17 cellular contexts compared by ENCODE assay signal in the genomic region with DNA sequence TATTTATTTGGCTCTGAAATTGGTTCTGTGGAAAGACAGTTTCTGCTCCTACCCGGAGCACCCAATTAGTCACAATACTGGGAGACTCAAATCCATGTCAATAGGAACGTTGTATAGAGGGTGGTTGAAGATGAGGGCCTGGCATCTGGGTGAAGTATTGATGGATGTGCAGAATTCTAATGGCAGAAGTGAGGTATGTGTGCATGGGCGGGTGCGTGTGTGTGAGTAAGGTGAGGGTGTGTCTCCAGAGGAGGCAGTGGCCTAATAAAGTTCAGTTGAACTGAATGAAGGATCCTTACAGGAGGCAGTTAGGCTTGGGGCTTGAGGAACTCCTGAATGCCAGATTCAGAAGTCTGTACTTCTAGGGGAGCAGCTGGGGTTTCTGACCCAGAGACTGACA.
DNase-seq lines count a peak whose midpoint lies in the region; ATAC-seq and TF ChIP-seq lines count a peak whose summit lies in the region.
"Had no signal": no experiment of that assay in that cellular context is flagged by ENCODE, and none has a peak within 500 bp of the region (broad histone marks: within the 10 kb centered on the region; RNA-seq: fewer than 3 reads in every experiment).

No MANE protein-coding gene starts in this region.

- no peaks in the 10 kb centered on the region for H3K27me3 ChIP-seq in upper lobe of right lung
- H3K27me3 ChIP-seq: BLaER1 had no signal

- H3K9me3 ChIP-seq in upper lobe of right lung, result no peaks in the 10 kb centered on the region
- H3K9me3 ChIP-seq: BLaER1 had no signal

- DNase-seq in cardiac septum (ENCODE audit: low spot score), result peak; percentile 29
- no peak for DNase-seq in Right ventricle myocardium superior
- DNase-seq in left lobe of liver (ENCODE audit: low spot score), result peak; percentile 10
- DNase-seq in upper lobe of right lung, result peak; percentile 11
- DNase-seq in GM20000 (ENCODE audit: low spot score), result no peak
- no peak for DNase-seq in NCI-H1105 treated with DMSO at 0.1 percent for 48 hours (lab: John Stamatoyannopoulos, UW)
- no peak for DNase-seq in stimulated activated naive CD8-positive, alpha-beta T cell treated with anti-CD3 and anti-CD28 coated beads, Interleukin-15, Interleukin-2, amounts not matched to agents 100 U/mL and 50 U/mL, for 24 hours
- DNase-seq: 8988T; CD4-positive, alpha-beta memory T cell; DMS153; DMS79; GDM1; GOT3; H7; HFFc6 had no signal

- no peak overlapping the region for H3K4me3 ChIP-seq in upper lobe of right lung
- H3K4me3 ChIP-seq: BLaER1 had no signal

- intact Hi-C loops in cardiac septum (cut with DNase I) (no loop called here), Right ventricle myocardium superior (cut with DNase I) (no loop called here), upper lobe of right lung (cut with DNase I) (no loop called here)

- H3K36me3 ChIP-seq in upper lobe of right lung, result no peaks in the 10 kb centered on the region
- H3K36me3 ChIP-seq: BLaER1 had no signal

- no peak for ATAC-seq in Right ventricle myocardium superior (ENCODE audit: poor library complexity)
- ATAC-seq in left lobe of liver, result no peak
- ATAC-seq in upper lobe of right lung, result no peak
- no peak for ATAC-seq in stimulated activated naive CD8-positive, alpha-beta T cell treated with anti-CD3 and anti-CD28 coated beads, Interleukin-15, Interleukin-2, amounts not matched to agents 100 U/mL and 50 U/mL, for 24 hours
- ATAC-seq: HCT116 had no signal

- no peak overlapping the region for H3K27ac ChIP-seq in upper lobe of right lung
- H3K27ac ChIP-seq: BLaER1 had no signal

- TF ChIP-seq CTCF in upper lobe of right lung (IDR thresholded peaks at IDR 0.05) (no peak), GM20000 (IDR thresholded peaks at IDR 0.05; ENCODE audit: extremely low read depth, missing control alignments) (no peak)

- H3K4me1 ChIP-seq in upper lobe of right lung, result no peaks in the 10 kb centered on the region

Comparison
In these comparisons a context has a peak if more than half of its experiments do, and no peak if none do; other contexts are left out.
1. DNase-seq: peak in cardiac septum (single experiment), left lobe of liver (single experiment) and upper lobe of right lung (single experiment); none in Right ventricle myocardium superior (single experiment), GM20000 (single experiment), NCI-H1105 treated with DMSO at 0.1 percent for 48 hours (single experiment) and stimulated activated naive CD8-positive, alpha-beta T cell treated with anti-CD3 and anti-CD28 coated beads, Interleukin-15, Interleukin-2, amounts not matched to agents 100 U/mL and 50 U/mL, for 24 hours (single experiment).